16 cellular contexts compared by ENCODE assay signal in the genomic region with DNA sequence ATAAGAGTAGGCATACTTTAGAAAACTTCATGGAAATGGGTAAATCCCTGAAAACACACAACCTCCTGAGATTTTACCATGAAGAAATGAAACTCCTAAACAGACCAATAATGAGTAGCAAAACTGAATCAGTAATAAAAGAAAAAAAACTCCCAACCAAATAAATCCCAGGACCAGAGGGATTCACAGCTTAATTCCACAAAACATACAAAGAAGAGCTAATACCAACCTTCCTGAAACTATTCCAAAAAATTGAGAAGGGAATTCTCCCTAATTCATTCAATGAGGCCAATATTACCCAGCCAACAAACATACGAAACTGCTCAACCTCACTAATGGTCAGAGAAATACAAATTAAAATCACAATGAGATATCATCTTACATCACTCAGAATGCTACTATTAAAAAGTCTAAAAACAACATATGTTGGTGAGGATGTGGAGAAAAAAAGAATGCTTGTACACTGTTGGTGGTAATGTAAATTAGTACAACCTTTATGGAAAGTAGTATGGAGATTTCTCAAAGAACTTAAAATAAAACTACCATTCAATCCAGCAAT.
DNase-seq lines count a peak whose midpoint lies in the region; ATAC-seq, FAIRE-seq and TF ChIP-seq lines count a peak whose summit lies in the region.
"Had no signal": no experiment of that assay in that cellular context is flagged by ENCODE, and none has a peak within 500 bp of the region (broad histone marks: within the 10 kb centered on the region; RNA-seq: fewer than 3 reads in every experiment).

No MANE protein-coding gene starts in this region.

- H3K4me3 Mint-ChIP-seq in CD4-positive, alpha-beta T cell = peak overlapping the region; percentile 9
- no peak overlapping the region for H3K4me3 Mint-ChIP-seq in endodermal cell
- H3K4me3 Mint-ChIP-seq: brain, GM23338, neural crest cell had no signal

- no peak for TF ChIP-seq POLR2A in GM12891 (IDR thresholded peaks at IDR 0.05; ENCODE audit: low read depth, low read length)

- CTCF ChIA-PET in CD4-positive, alpha-beta T cell (lab: Charles Lee) = no interaction called here

- no peak overlapping the region for H3K27ac ChIP-seq in CD4-positive, alpha-beta T cell (ENCODE audit: low read depth, low read length)
- peak overlapping the region; percentile 8; the same call in 1 of the 2 replicates for H3K27ac ChIP-seq in SK-N-MC
- H3K27ac ChIP-seq in endodermal cell (ENCODE audit: low read depth, low read length) = no peak overlapping the region
- H3K27ac ChIP-seq: coronary artery, spleen had no signal

- peak overlapping the region; percentile 6 for H3K27ac Mint-ChIP-seq in CD4-positive, alpha-beta T cell
- H3K27ac Mint-ChIP-seq in endodermal cell = peak overlapping the region; percentile 1
- H3K27ac Mint-ChIP-seq: GM23338 had no signal

- no peaks in the 10 kb centered on the region for H3K27me3 ChIP-seq in CD4-positive, alpha-beta T cell (ENCODE audit: control insufficient read depth, insufficient read depth, low read length)
- no peaks in the 10 kb centered on the region for H3K27me3 ChIP-seq in endodermal cell (ENCODE audit: control insufficient read depth, insufficient read depth, low read length, poor library complexity, severe bottlenecking)
- H3K27me3 ChIP-seq: spleen had no signal

- POLR2A ChIA-PET in CD4-positive, alpha-beta T cell (lab: Charles Lee) = no interaction called here

- no peaks in the 10 kb centered on the region for H3K27me3 Mint-ChIP-seq in CD4-positive, alpha-beta T cell
- H3K27me3 Mint-ChIP-seq in endodermal cell (ENCODE audit: insufficient read depth) = no peaks in the 10 kb centered on the region
- H3K27me3 Mint-ChIP-seq: brain had no signal

- H3K36me3 Mint-ChIP-seq in CD4-positive, alpha-beta T cell (ENCODE audit: low read depth) = no peaks in the 10 kb centered on the region
- H3K36me3 Mint-ChIP-seq in endodermal cell (ENCODE audit: low read depth) = no peaks in the 10 kb centered on the region
- H3K36me3 Mint-ChIP-seq: brain had no signal

- peaks cover 6% of the 10 kb centered on the region for H3K4me1 Mint-ChIP-seq in CD4-positive, alpha-beta T cell (ENCODE audit: low read depth)
- H3K4me1 Mint-ChIP-seq in endodermal cell = peaks cover 10% of the 10 kb centered on the region
- H3K4me1 Mint-ChIP-seq: brain had no signal

- no peaks in the 10 kb centered on the region for H3K36me3 ChIP-seq in SK-N-MC (ENCODE audit: insufficient read depth, low read length)
- H3K36me3 ChIP-seq in endodermal cell (ENCODE audit: control insufficient read depth, insufficient read depth, low read length) = no peaks in the 10 kb centered on the region
- H3K36me3 ChIP-seq: spleen had no signal

- no peak for DNase-seq in CD4-positive, alpha-beta T cell
- DNase-seq in GM12891 (ENCODE audit: insufficient read length, low spot score) (no peak), SK-N-MC (ENCODE audit: low read depth, low spot score) (no peak), endodermal cell (no peak), NCI-H82 treated with DMSO at 0.1 percent for 48 hours (lab: John Stamatoyannopoulos, UW; ENCODE audit: unreplicated experiment) (no peak), globus pallidus (ENCODE audit: low spot score) (no peak)
- DNase-seq: DMS153, NCI-H1417 treated with DMSO at 0.1 percent for 48 hours, NCI-H774, SK-N-SH, spleen had no signal

- H3K4me1 ChIP-seq in endodermal cell (ENCODE audit: control insufficient read depth, insufficient read depth, low read length) = no peaks in the 10 kb centered on the region

- no peaks in the 10 kb centered on the region for H3K9me3 ChIP-seq in CD4-positive, alpha-beta T cell (ENCODE audit: control insufficient read depth, low read length)
- no peaks in the 10 kb centered on the region for H3K9me3 ChIP-seq in SK-N-MC (ENCODE audit: low read depth, low read length)
- H3K9me3 ChIP-seq in endodermal cell (ENCODE audit: control insufficient read depth, low read length) = no peaks in the 10 kb centered on the region
- H3K9me3 ChIP-seq: SK-N-SH, spleen had no signal

- ATAC-seq in CD4-positive, alpha-beta T cell (ENCODE audit: poor library complexity) = no peak
- no peak for ATAC-seq in GM18867 (IDR thresholded peaks at IDR 0.05; ENCODE audit: unreplicated experiment)
- ATAC-seq: GM23338 had no signal

- peak overlapping the region; percentile 36; the same call in 1 of the 2 replicates for H3K4me3 ChIP-seq in SK-N-MC
- H3K4me3 ChIP-seq in endodermal cell (ENCODE audit: low read length) = no peak overlapping the region
- H3K4me3 ChIP-seq: coronary artery, GM23338, spleen had no signal

- intact Hi-C loops in CD4-positive, alpha-beta T cell (cut with DNase I, micrococcal nuclease) = no loop called here

- WGBS in endodermal cell (ENCODE audit: insufficient coverage in 1 of 2, insufficient read length in 1 of 2), 2 experiments = 89% methylated on average over 1 of the region's 1 CpG; no CpG with 5 or more reads in 1 of the 2 experiments

- no peak for TF ChIP-seq CTCF in CD4-positive, alpha-beta T cell (IDR thresholded peaks at IDR 0.05)
- no peak for TF ChIP-seq CTCF in endodermal cell (conservative IDR thresholded peaks at IDR 0.05)

- H3K9ac ChIP-seq in SK-N-MC (ENCODE audit: insufficient read length) (no peak overlapping the region), endodermal cell (ENCODE audit: extremely low read depth, low read length, poor library complexity, severe bottlenecking) (no peak overlapping the region)
- H3K9ac ChIP-seq: SK-N-SH had no signal

- no peaks in the 10 kb centered on the region for H3K9me3 Mint-ChIP-seq in CD4-positive, alpha-beta T cell
- no peaks in the 10 kb centered on the region for H3K9me3 Mint-ChIP-seq in endodermal cell
- H3K9me3 Mint-ChIP-seq: GM23338, neural crest cell had no signal

- FAIRE-seq in GM12891 (lab: Jason Lieb, UNC) = peak; percentile 56

TF ChIP-seq in GM12891, 5 proteins besides CTCF, POLR2A, EP300 and RAD21:
- no peak for TF ChIP-seq SPI1 (IDR thresholded peaks at IDR 0.05; ENCODE audit: low read depth, low read length)
- no peak for TF ChIP-seq POLR2AphosphoS5 (IDR thresholded peaks at IDR 0.05; ENCODE audit: low read depth, low read length)
- no peak for TF ChIP-seq POU2F2 (IDR thresholded peaks at IDR 0.05; ENCODE audit: low read depth, low read length)
- TF ChIP-seq TAF1 (IDR thresholded peaks at IDR 0.05; ENCODE audit: low read depth, low read length) = no peak
- TF ChIP-seq PAX5 (IDR thresholded peaks at IDR 0.05; ENCODE audit: insufficient read depth, low read length, severe bottlenecking) = no peak
